8 cellular contexts compared by ENCODE assay signal in the genomic region with DNA sequence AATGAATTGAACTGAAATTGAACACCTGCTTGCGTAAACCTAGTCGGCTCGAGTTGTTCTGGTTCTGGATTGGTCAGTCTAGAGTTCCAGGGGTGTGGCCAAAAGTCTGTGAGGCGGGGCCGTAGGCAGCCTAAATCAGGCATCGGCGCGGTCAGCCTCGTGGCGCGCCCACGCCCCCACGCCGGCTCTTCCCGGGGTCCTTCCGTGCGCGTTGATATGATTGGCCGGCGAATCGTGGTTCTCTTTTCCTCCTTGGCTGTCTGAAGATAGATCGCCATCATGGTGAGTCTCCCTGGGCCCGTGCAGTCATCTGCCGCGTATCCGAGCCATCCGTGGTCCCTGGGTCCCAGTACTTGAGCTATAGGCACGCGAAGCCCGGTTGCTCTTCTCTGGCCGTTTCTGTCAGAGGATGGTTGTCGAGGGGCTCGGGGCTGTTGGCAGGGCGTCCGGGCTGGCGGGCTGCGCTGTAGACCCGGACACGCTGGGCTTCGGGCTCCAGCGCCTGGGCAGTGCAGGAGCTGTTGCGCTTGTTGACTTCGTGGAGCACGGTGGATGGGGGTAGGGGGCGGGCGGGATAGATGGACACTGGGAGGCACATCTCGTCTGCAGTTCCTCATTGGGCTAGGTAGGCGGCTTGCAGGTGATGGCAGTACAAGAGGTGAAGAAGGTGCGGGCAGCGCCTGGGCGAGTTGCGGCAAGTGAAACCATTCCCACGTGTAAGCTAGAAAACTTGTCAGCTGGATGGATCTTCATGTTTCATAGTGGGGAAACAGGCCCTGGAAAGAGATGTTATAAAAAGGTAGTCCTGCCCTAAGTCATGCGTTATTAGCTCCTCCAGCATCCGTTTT. TPM values are rescaled to one million over a fixed set of nuclear protein-coding genes. Genes with fewer than 3 reads are reported as not detected.
DNase-seq lines count a peak whose midpoint lies in the region; ATAC-seq and TF ChIP-seq lines count a peak whose summit lies in the region.

A gene (plus strand): TSS at position 241 of the 848 bp plus-strand sequence. CDS start 39 bp downstream, at position 280.

- H3K4me3 ChIP-seq in CD8-positive, alpha-beta T cell (ENCODE audit: low read depth, low read length), result peak within 1 kb of the TSS; percentile 74
- H3K4me3 ChIP-seq in lower lobe of right lung, result peak within 1 kb of the TSS; percentile 87

- peaks cover 33% of the 10 kb centered on the region for H3K36me3 ChIP-seq in CD8-positive, alpha-beta T cell (ENCODE audit: insufficient read depth, low read length)
- H3K36me3 ChIP-seq in lower lobe of right lung, result peaks cover 37% of the 10 kb centered on the region

- POLR2A ChIA-PET in CD8-positive, alpha-beta T cell (lab: Charles Lee), result interaction anchor here (0.9 to 1.2 kb wide), 4 partner anchors 11 to 270 kb away, joined by 3 to 4 read pairs (median 4); no protein-coding TSS in a partner anchor

- H3K4me1 ChIP-seq in CD8-positive, alpha-beta T cell (ENCODE audit: insufficient read depth, low read length), result peaks cover 41% of the 10 kb centered on the region
- peaks cover 57% of the 10 kb centered on the region for H3K4me1 ChIP-seq in lower lobe of right lung

- no peaks in the 10 kb centered on the region for H3K27me3 ChIP-seq in CD8-positive, alpha-beta T cell (ENCODE audit: insufficient read depth, low read length)
- H3K27me3 ChIP-seq in lower lobe of right lung (ENCODE audit: low read depth), result no peaks in the 10 kb centered on the region

- H3K9me3 ChIP-seq in CD8-positive, alpha-beta T cell (ENCODE audit: low read length), result no peaks in the 10 kb centered on the region
- H3K9me3 ChIP-seq in lower lobe of right lung, result no peaks in the 10 kb centered on the region

- H3K36me3 Mint-ChIP-seq in CD8-positive, alpha-beta T cell, result peaks cover 57% of the 10 kb centered on the region

- peak; percentile 90 to 95 (median 94) for DNase-seq in CD8-positive, alpha-beta T cell
- DNase-seq in HS-27A (ENCODE audit: low read depth) (peak; percentile 72), NK-92 (lab: John Stamatoyannopoulos, UW; ENCODE audit: unreplicated experiment) (peak; percentile 51), lower lobe of right lung (peak; percentile 97)
- DNase-seq in activated CD8-positive, alpha-beta memory T cell treated with anti-CD3 and anti-CD28 coated beads for 1 hour (ENCODE audit: extremely low read depth in 1 of 2, low read depth in 1 of 2), result peak; percentile 86 to 88
- peak; percentile 92 for DNase-seq in effector CD4-positive, alpha-beta T cell
- peak; percentile 90 to 93 (median 93) for DNase-seq in stimulated activated CD4-positive, alpha-beta T cell treated with anti-CD3 and anti-CD28 coated beads, TNF-alpha, amount 100 ng/mL, for 24 hours (ENCODE audit: low read depth in 3 of 3)

- ATAC-seq in CD8-positive, alpha-beta T cell, result peak; percentile 89
- ATAC-seq in GM19467 (IDR thresholded peaks at IDR 0.05; ENCODE audit: unreplicated experiment), result peak; percentile 81
- ATAC-seq in lower lobe of right lung, result peak; percentile 95 to 98

- peak within 1 kb of the TSS; percentile 55 for H3K27ac ChIP-seq in CD8-positive, alpha-beta T cell (ENCODE audit: low read depth, low read length)
- peak within 1 kb of the TSS; percentile 73 for H3K27ac ChIP-seq in lower lobe of right lung

- H3K4me1 Mint-ChIP-seq in CD8-positive, alpha-beta T cell (ENCODE audit: low read depth), result peaks cover 61% of the 10 kb centered on the region

- peak within 1 kb of the TSS; percentile 94 for H3K4me3 Mint-ChIP-seq in CD8-positive, alpha-beta T cell

- peak within 1 kb of the TSS; percentile 94 for H3K27ac Mint-ChIP-seq in CD8-positive, alpha-beta T cell

- intact Hi-C loops in CD8-positive, alpha-beta T cell (cut with DNase I, micrococcal nuclease), result loop anchor here (1.0 to 10.0 kb wide), 7 partner anchors 269 to 1791 kb away; a partner anchor contains a TSS
- intact Hi-C loops in lower lobe of right lung (cut with DNase I), result no loop called here

- H3K27me3 Mint-ChIP-seq in CD8-positive, alpha-beta T cell (ENCODE audit: low read depth), result no peaks in the 10 kb centered on the region

- no peaks in the 10 kb centered on the region for H3K9me3 Mint-ChIP-seq in CD8-positive, alpha-beta T cell

- no peak for TF ChIP-seq CTCF in CD8-positive, alpha-beta T cell (IDR thresholded peaks at IDR 0.05)
- TF ChIP-seq CTCF in lower lobe of right lung (IDR thresholded peaks at IDR 0.05), result no peak

- CTCF ChIA-PET in CD8-positive, alpha-beta T cell (lab: Charles Lee), result no interaction called here

RNA-seq across cellular contexts. Expression of the gene that starts here (rescaled TPM):
- 1,000 to 10,000 TPM; 1,832 to 1,931 TPM for total RNA-seq in CD8-positive, alpha-beta T cell
- total RNA-seq in lower lobe of right lung, result 1,077 TPM

Comparison
In these comparisons a context has a peak if more than half of its experiments do, and no peak if none do; other contexts are left out.
1. Peak in every context shown above with its lines: DNase-seq, ATAC-seq, H3K4me3 ChIP-seq and H3K27ac ChIP-seq.